Comparison of ENCODE assay signal across 16 cellular contexts in the genomic region with DNA sequence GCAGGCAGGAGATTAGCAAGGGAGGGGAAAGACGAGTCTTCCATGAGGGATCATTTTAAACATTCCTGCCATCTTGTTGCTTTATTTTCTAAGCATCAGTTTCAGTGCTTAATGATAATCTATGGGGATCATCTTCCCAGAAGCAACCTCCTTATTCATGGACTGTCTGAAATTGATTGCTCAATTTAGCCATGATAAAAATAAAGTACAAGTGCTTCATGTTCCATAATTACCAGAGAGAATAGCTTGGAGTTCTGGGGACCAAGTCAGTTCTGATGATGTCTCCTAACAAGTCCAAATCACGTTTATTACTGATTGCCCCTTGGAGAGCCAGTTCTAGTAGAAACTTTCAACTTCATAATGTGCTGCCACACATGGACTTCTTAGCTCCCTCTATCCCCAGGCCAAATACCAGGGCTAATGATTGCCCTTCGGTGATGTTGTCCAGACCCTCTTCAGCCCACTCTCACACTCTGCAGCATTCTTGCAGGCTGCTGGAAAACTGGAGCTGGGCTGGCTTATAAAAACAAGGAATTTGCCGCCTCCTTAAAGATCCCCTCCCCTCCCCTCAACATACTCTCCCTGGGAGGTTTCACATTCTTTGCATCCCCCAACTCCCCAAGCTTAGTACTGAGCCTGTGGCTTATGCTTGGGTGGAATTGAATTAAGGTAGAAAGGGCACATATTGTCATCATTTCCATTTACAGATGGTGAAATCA.
"Had no signal": no experiment of that assay in that cellular context is flagged by ENCODE, and none has a peak within 500 bp of the region (broad histone marks: within the 10 kb centered on the region; RNA-seq: fewer than 3 reads in every experiment).

No MANE protein-coding gene starts in this region.

- DNase-seq: activated CD4-positive, alpha-beta T cell treated with anti-CD3 and anti-CD28 coated beads for 1 hour; activated CD4-positive, alpha-beta T cell treated with anti-CD3 and anti-CD28 coated beads, Interleukin-2, amount 50 U/mL, for 48 hours; activated naive CD4-positive, alpha-beta T cell treated with anti-CD3 and anti-CD28 coated beads for 36 hours; activated naive CD8-positive, alpha-beta T cell treated with anti-CD3 and anti-CD28 coated beads, Interleukin-2, amount 50 U/mL, for 24 hours; activated T-cell treated with anti-CD3 and anti-CD28 coated beads, Interleukin-2, amount 50 U/mL, for 1 hour; aorta; effector memory CD4-positive, alpha-beta T cell; gastrocnemius medialis; midbrain; SK-N-SH; T-cell; T-helper 9 cell; transverse colon had no signal

- H3K9ac ChIP-seq: SK-N-SH had no signal

- H3K9me3 ChIP-seq: breast epithelium, gastrocnemius medialis, SK-N-SH, transverse colon had no signal

- H3K4me2 ChIP-seq: SK-N-SH had no signal

- H3K27ac ChIP-seq: epithelial cell of prostate, transverse colon had no signal

- H3K36me3 ChIP-seq: breast epithelium, gastrocnemius medialis, transverse colon had no signal

- H3K4me1 ChIP-seq: breast epithelium, transverse colon had no signal

- H3K4me3 ChIP-seq: breast epithelium, gastrocnemius medialis, transverse colon had no signal

- H3K27me3 ChIP-seq: breast epithelium, gastrocnemius medialis, transverse colon had no signal

- ATAC-seq: activated naive CD8-positive, alpha-beta T cell treated with anti-CD3 and anti-CD28 coated beads, Interleukin-2, amount 50 U/mL, for 24 hours; gastrocnemius medialis; stimulated activated effector memory CD8-positive, alpha-beta T cell treated with anti-CD3 and anti-CD28 coated beads, Interleukin-12 subunit alpha, Interleukin-12 subunit beta, amount 100 ng/mL, for 72 hours; T-cell had no signal
